ENCODE assay signal across 13 cellular contexts in the genomic region with DNA sequence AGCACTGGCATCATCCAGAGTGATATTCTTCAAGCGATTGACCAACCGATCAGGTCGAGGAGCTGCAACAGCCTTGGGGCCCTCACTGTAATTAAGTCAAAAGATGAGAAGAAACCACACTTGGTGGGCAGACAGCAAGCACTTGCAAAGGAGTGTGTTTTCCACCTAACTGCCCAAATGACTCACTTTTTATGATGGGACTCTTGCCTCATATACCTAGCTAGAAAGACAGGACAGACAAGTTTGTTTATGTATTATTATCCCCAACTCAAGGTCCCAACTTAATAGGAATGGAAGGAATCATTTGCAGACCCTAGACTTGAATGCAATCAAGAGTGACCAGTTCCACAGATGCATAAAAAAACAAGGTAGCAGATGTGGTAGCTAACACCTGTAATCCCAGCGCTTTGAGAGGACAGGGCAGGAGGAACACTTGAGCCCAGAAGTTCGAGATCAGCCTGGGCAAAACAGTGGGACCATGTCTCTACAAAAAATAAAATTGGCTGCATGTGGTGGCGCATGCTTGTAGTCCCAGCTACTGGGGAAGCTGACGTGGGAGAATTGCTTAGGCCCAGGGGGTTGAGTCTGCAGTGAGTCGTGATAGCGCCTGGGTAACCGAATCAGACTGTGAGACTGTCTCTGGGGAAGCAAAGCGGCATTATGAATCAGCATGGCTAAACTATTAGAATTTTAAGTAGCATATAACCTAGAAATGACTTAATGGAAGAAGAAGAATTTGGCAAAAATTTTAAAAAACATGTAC. TPM values are rescaled to one million over a fixed set of nuclear protein-coding genes. Genes with fewer than 3 reads are reported as not detected.
DNase-seq lines count a peak whose midpoint lies in the region; FAIRE-seq and TF ChIP-seq lines count a peak whose summit lies in the region.
"Had no signal": no experiment of that assay in that cellular context is flagged by ENCODE, and none has a peak within 500 bp of the region (broad histone marks: within the 10 kb centered on the region; RNA-seq: fewer than 3 reads in every experiment).

No MANE protein-coding gene starts in this region.

- DNase-seq in H54 (ENCODE audit: insufficient read length, low spot score): peak; percentile 4
- DNase-seq in RWPE1 (ENCODE audit: low spot score): peak; percentile 24
- DNase-seq in prostate gland (ENCODE audit: low spot score): no peak
- DNase-seq in cardiac septum (ENCODE audit: low spot score): no peak
- no peak for DNase-seq in NCI-H1694 treated with DMSO at 0.1 percent for 48 hours (lab: John Stamatoyannopoulos, UW)
- DNase-seq: activated naive CD8-positive, alpha-beta T cell treated with anti-CD3 and anti-CD28 coated beads, Interleukin-2, amount 10 ng/mL, durations not matched to agents 7 days and 5 days; Karpas-422; NCI-H774 had no signal

- TF ChIP-seq POLR2A in H54 (IDR thresholded peaks at IDR 0.05; ENCODE audit: low read depth, low read length) (no peak), prostate gland (IDR thresholded peaks at IDR 0.05) (no peak)

- H3K4me3 ChIP-seq in esophagus (ENCODE audit: low read depth in 1 of 2, low read length in 2 of 2): peak overlapping the region in 1 of 2 donors; percentile 11
- no peak overlapping the region for H3K4me3 ChIP-seq in skin epidermis
- no peak overlapping the region for H3K4me3 ChIP-seq in prostate gland
- H3K4me3 ChIP-seq: thoracic aorta had no signal

- H3K9me3 ChIP-seq in esophagus (ENCODE audit: control insufficient read depth in 2 of 2, insufficient read depth in 1 of 2, low read depth in 1 of 2, low read length in 1 of 2): no peaks in the 10 kb centered on the region
- no peaks in the 10 kb centered on the region for H3K9me3 ChIP-seq in prostate gland
- H3K9me3 ChIP-seq: thoracic aorta had no signal

- no peak for FAIRE-seq in H54 (lab: Jason Lieb, UNC)

- H3K27ac ChIP-seq in RWPE1 (no peak overlapping the region), esophagus (ENCODE audit: low read depth in 2 of 2, low read length in 1 of 2) (peak overlapping the region; percentile 54 to 94), skin epidermis (peak overlapping the region in 14 of 21 experiments; percentile 8 to 65 (median 49)), prostate gland (no peak overlapping the region)
- H3K27ac ChIP-seq: thoracic aorta had no signal

- H3K36me3 ChIP-seq in esophagus (ENCODE audit: control insufficient read depth in 2 of 2, insufficient read depth in 2 of 2, low read length in 1 of 2) (peaks cover 14 to 16% of the 10 kb centered on the region in 2 donors), prostate gland (peaks cover under 1 to 24% of the 10 kb centered on the region in 2 donors)

- TF ChIP-seq CTCF in RWPE1 (conservative IDR thresholded peaks at IDR 0.05; ENCODE audit: low read depth) (no peak), prostate gland (IDR thresholded peaks at IDR 0.05) (no peak)

- WGBS in esophagus, 2 donors: 86% methylated on average over 11 of the region's 11 CpGs
- 86% methylated on average over 11 of the region's 11 CpGs for WGBS in prostate gland

- POLR2A ChIA-PET in RWPE1 (lab: Yijun Ruan, JAX; ENCODE audit: low non-redundant PET): interaction anchor here (0.6 kb wide), 1 partner anchor 39 kb away, joined by 3 read pairs; a partner anchor contains a TSS

- intact Hi-C loops in prostate gland (cut with DNase I): loop anchor here (5.0 kb wide), 1 partner anchor 38 kb away; a partner anchor contains a TSS
- intact Hi-C loops in cardiac septum (cut with DNase I): no loop called here

- CTCF ChIA-PET in RWPE1 (lab: Yijun Ruan, JAX): interaction anchor here (0.6 to 1.0 kb wide), 2 partner anchors 26 to 1177 kb away, joined by 3 to 4 read pairs; no protein-coding TSS in a partner anchor

- H3K4me1 ChIP-seq in esophagus (ENCODE audit: control insufficient read depth in 2 of 2, insufficient read depth in 2 of 2, low read length in 1 of 2): no peaks in the 10 kb centered on the region
- no peaks in the 10 kb centered on the region for H3K4me1 ChIP-seq in prostate gland (replicated peaks)

- H3K27me3 ChIP-seq in esophagus (ENCODE audit: control insufficient read depth in 1 of 2, insufficient read depth in 2 of 2, low read length in 2 of 2): no peaks in the 10 kb centered on the region
- H3K27me3 ChIP-seq in prostate gland (replicated peaks; ENCODE audit: insufficient read depth): no peaks in the 10 kb centered on the region

RNA-seq across cellular contexts. Expression of a gene that starts 2.3 kb away (rescaled TPM):
- 10 to 100 TPM; 12.7 to 12.8 TPM for polyA plus RNA-seq in esophagus
- total RNA-seq in prostate gland (10 to 100 TPM; 23.4 to 24.6 TPM), cardiac septum (11.2 TPM)

RNA-seq across cellular contexts. Expression of a gene that starts 23.5 kb away (rescaled TPM):
- under 1 TPM; 0.11 to 0.18 TPM for polyA plus RNA-seq in esophagus
- total RNA-seq in prostate gland (under 1 TPM; 0.23 to 0.40 TPM), cardiac septum (0.30 TPM)
- total RNA-seq: activated naive CD8-positive, alpha-beta T cell treated with anti-CD3 and anti-CD28 coated beads, Interleukin-2, amount 10 ng/mL, durations not matched to agents 7 days and 5 days; fibroblast of villous mesenchyme; mononuclear cell had no signal

RNA-seq across cellular contexts. Expression of a gene that starts 38.9 kb away (rescaled TPM):
- polyA plus RNA-seq in esophagus: 100 to 1,000 TPM in 1 of 2 donors, 10 to 100 TPM in 1; 77.0 to 146 TPM
- 100 to 1,000 TPM; 458 to 889 TPM for total RNA-seq in prostate gland
- 900 TPM for total RNA-seq in cardiac septum

RNA-seq across cellular contexts. Expression of a gene that starts 49.0 kb away (rescaled TPM):
- 10 to 100 TPM; 21.4 to 35.6 TPM for polyA plus RNA-seq in esophagus
- total RNA-seq in prostate gland (10 to 100 TPM in 1 of 2 donors, 1 to 10 TPM in 1; 2.9 to 10.6 TPM), cardiac septum (3.7 TPM)

Comparison
In these comparisons a context has a peak if more than half of its experiments do, and no peak if none do; other contexts are left out.
1. DNase-seq: peak in H54 (single experiment) and RWPE1 (single experiment); none in prostate gland (single experiment), cardiac septum (single experiment) and NCI-H1694 treated with DMSO at 0.1 percent for 48 hours (single experiment).
2. H3K27ac ChIP-seq: peak in esophagus (2 of 2) and skin epidermis (14 of 21); none in RWPE1 (single experiment) and prostate gland (0 of 2).